ENCODE assay signal across 8 cellular contexts in genomic region chr12:111437816-111438454, GRCh38. TPM values are rescaled to one million over a fixed set of nuclear protein-coding genes. Genes with fewer than 3 reads are reported as not detected.
A peak's percentile ranks its signal among the peaks of the same experiment; 100 is the strongest.
DNase-seq lines count a peak whose midpoint lies in the region; ATAC-seq, FAIRE-seq and TF ChIP-seq lines count a peak whose summit lies in the region.

No MANE protein-coding gene starts in this region.

- 52% methylated on average over 8 of the region's 8 CpGs for WGBS in GM12878 (ENCODE audit: insufficient coverage, insufficient replicate concordance, low lambda C conversion rate, missing lambda C conversion rate)
- WGBS in liver = 66% methylated on average over 8 of the region's 8 CpGs

- no peak overlapping the region for H3K9ac ChIP-seq in GM12878 (ENCODE audit: control insufficient read depth, insufficient read depth, low read length)
- H3K9ac ChIP-seq in liver (ENCODE audit: low read depth in 1 of 2, low read length in 2 of 2) = no peak overlapping the region

- H3K9me3 ChIP-seq in KOPT-K1 (ENCODE audit: insufficient read depth, low read length, poor library complexity, severe bottlenecking) (no peaks in the 10 kb centered on the region), GM12878 (replicated peaks; ENCODE audit: control insufficient read depth, insufficient read depth, low read length) (no peaks in the 10 kb centered on the region), liver (ENCODE audit: control insufficient read depth in 4 of 4, low read length in 3 of 4) (no peaks in the 10 kb centered on the region)

- ATAC-seq in GM12878 = no peak
- ATAC-seq in HG03095 (IDR thresholded peaks at IDR 0.05; ENCODE audit: unreplicated experiment) = no peak

- H3K79me2 ChIP-seq in GM12878 (ENCODE audit: control insufficient read depth, insufficient read depth, low read length) = peaks cover 94% of the 10 kb centered on the region

- peak; percentile 66 for DNase-seq in AG08395 (ENCODE audit: low spot score)
- DNase-seq in GM12878 (ENCODE audit: low read depth, low spot score) = no peak
- DNase-seq in activated CD4-positive, CD25-positive, alpha-beta regulatory T cell (lab: John Stamatoyannopoulos, UW) = no peak
- no peak for DNase-seq in NCI-H1048 (lab: John Stamatoyannopoulos, UW)
- no peak for DNase-seq in HEK293T (ENCODE audit: extremely low spot score)

- peak overlapping the region; percentile 44 for H3K27ac ChIP-seq in KOPT-K1 (ENCODE audit: low read depth, low read length, poor library complexity, severe bottlenecking)
- H3K27ac ChIP-seq in GM12878 (ENCODE audit: control insufficient read depth, insufficient read depth) = peak overlapping the region; percentile 63
- H3K27ac ChIP-seq in liver (ENCODE audit: low read depth in 1 of 2, low read length in 2 of 2) = peak overlapping the region; percentile 92 to 94

- RAD21 ChIA-PET in GM12878 (lab: Charles Lee; ENCODE audit: unreplicated experiment) = interaction anchor here (2.1 to 22.6 kb wide), 2 partner anchors 14 to 34 kb away, joined by 5 to 804 read pairs; partner anchors contain the start of gene SH2B3

- H2AFZ ChIP-seq in GM12878 (ENCODE audit: control insufficient read depth, low read depth, low read length) = no peak overlapping the region

- in situ Hi-C loops in GM12878 (cut with MboI) = loop anchor here (25.0 kb wide), 1 partner anchor 1774 kb away; the partner anchor contains the start of gene TPCN1

- H3K4me1 ChIP-seq in GM12878 (ENCODE audit: control insufficient read depth, insufficient read depth, low read length) = peaks cover 93% of the 10 kb centered on the region
- H3K4me1 ChIP-seq in liver (ENCODE audit: control insufficient read depth in 4 of 4, insufficient read depth in 4 of 4, low read length in 3 of 4) = peaks cover 14 to 42% (median 27%) of the 10 kb centered on the region in 4 donors

- CTCF ChIA-PET in GM12878 (lab: Yijun Ruan, JAX) (interaction anchor here (1.1 to 27.3 kb wide), 4 partner anchors 8 to 35 kb away, joined by 5 to 1117 read pairs (median 13); partner anchors contain the start of gene SH2B3), HEK293T (lab: Yijun Ruan, JAX) (interaction anchor here (1.3 to 1.4 kb wide), 2 partner anchors 14 to 41 kb away, joined by 3 to 4 read pairs; no protein-coding TSS in a partner anchor)

- no peak for FAIRE-seq in GM12878 (lab: Jason Lieb, UNC)

- H3K27me3 ChIP-seq in GM12878 (replicated peaks in 1 of 2; ENCODE audit: control insufficient read depth in 2 of 2, insufficient read depth in 2 of 2, low read length in 1 of 2) (no peaks in the 10 kb centered on the region), liver (ENCODE audit: control insufficient read depth in 4 of 4, insufficient read depth in 4 of 4, low read length in 3 of 4) (no peaks in the 10 kb centered on the region)

- no peak for TF ChIP-seq EP300 in GM12878 (IDR thresholded peaks at IDR 0.05; ENCODE audit: borderline replicate concordance in 1 of 2, control insufficient read depth in 1 of 2, low read depth in 2 of 2, low read length in 2 of 2)

- TF ChIP-seq POLR2A in GM12878 (IDR thresholded peaks at IDR 0.05; ENCODE audit: low read depth, low read length) = no peak

- no peak for TF ChIP-seq RAD21 in GM12878 (IDR thresholded peaks at IDR 0.05; ENCODE audit: insufficient read depth, low read depth, low read length)
- no peak for TF ChIP-seq RAD21 in liver (IDR thresholded peaks at IDR 0.05)

- H4K20me1 ChIP-seq in GM12878 (ENCODE audit: control insufficient read depth, insufficient read depth) = no peaks in the 10 kb centered on the region; the same call in 1 of the 2 replicates

- H3K36me3 ChIP-seq in KOPT-K1 (ENCODE audit: insufficient read depth, low read length) = peaks cover 34% of the 10 kb centered on the region
- peaks cover 20 to 26% of the 10 kb centered on the region in 2 experiments for H3K36me3 ChIP-seq in GM12878 (ENCODE audit: control insufficient read depth in 2 of 2, insufficient read depth in 2 of 2, low read length in 1 of 2)
- no peaks in the 10 kb centered on the region for H3K36me3 ChIP-seq in liver (ENCODE audit: control insufficient read depth in 4 of 4, insufficient read depth in 3 of 4, low read depth in 1 of 4, low read length in 3 of 4)

- SMC1A ChIA-PET in GM12878 (lab: Charles Lee; ENCODE audit: uncharacterized antibody, unreplicated experiment) = interaction anchor here (0.6 to 1.1 kb wide), 3 partner anchors 14 to 172 kb away, joined by 3 to 5 read pairs (median 3); no protein-coding TSS in a partner anchor

- BruUV-seq in GM12878 (replicated peaks; lab: Mats Ljungman, UMichigan) = no TSS peak

- intact Hi-C loops in GM12878 (cut with micrococcal nuclease; ENCODE audit: unreplicated experiment) = no loop called here

- POLR2A ChIA-PET in GM12878 (lab: Charles Lee) (interaction anchor here (1.3 to 2.0 kb wide), 2 partner anchors 31 to 33 kb away, joined by 4 to 5 read pairs; no protein-coding TSS in a partner anchor), HEK293T (lab: Yijun Ruan, JAX) (no interaction called here)

- peak overlapping the region; percentile 69; the same call in 1 of the 2 replicates for H3K4me2 ChIP-seq in GM12878 (ENCODE audit: control insufficient read depth, insufficient read depth)

- TF ChIP-seq CTCF in GM12878 (IDR thresholded peaks at IDR 0.05 in 2 of 3, conservative IDR thresholded peaks at IDR 0.05 in 1 of 3; ENCODE audit: control insufficient read depth in 2 of 3, extremely low read depth in 1 of 3, insufficient read depth in 1 of 3, low read depth in 3 of 3, low read length in 3 of 3) (no peak), liver (IDR thresholded peaks at IDR 0.05; ENCODE audit: low read depth, low read length, missing input control) (no peak)

- no peak overlapping the region for H3K4me3 ChIP-seq in GM12878
- H3K4me3 ChIP-seq in liver (ENCODE audit: low read depth in 1 of 3, low read length in 3 of 3) = no peak overlapping the region

TF ChIP-seq in GM12878, 131 proteins besides CTCF, POLR2A, EP300 and RAD21 (continues in another document):
- TF ChIP-seq CBFB (IDR thresholded peaks at IDR 0.05; ENCODE audit: low read depth) = no peak
- TF ChIP-seq RUNX3 (IDR thresholded peaks at IDR 0.05; ENCODE audit: low read length) = peak; percentile 26; the same call in 1 of the 2 replicates
- peak in 1 of 2 experiments; percentile 30; a peak in 1 of 3 replicates for TF ChIP-seq EGR1 (IDR thresholded peaks at IDR 0.05; ENCODE audit: borderline replicate concordance in 1 of 2, low read depth in 2 of 2, low read length in 2 of 2)
- no peak for TF ChIP-seq SMC3 (IDR thresholded peaks at IDR 0.05; ENCODE audit: borderline replicate concordance, low read length)

TF ChIP-seq in HEK293T, 16 proteins besides CTCF, POLR2A, EP300 and RAD21:
- TF ChIP-seq CTBP1 (IDR thresholded peaks at IDR 0.05; ENCODE audit: borderline replicate concordance) (no peak), FOXM1 (IDR thresholded peaks at IDR 0.05; ENCODE audit: borderline replicate concordance) (no peak), TARDBP (IDR thresholded peaks at IDR 0.05) (no peak), SP1 (IDR thresholded peaks at IDR 0.05) (no peak), L3MBTL2 (conservative IDR thresholded peaks at IDR 0.05) (no peak), FOXK2 (IDR thresholded peaks at IDR 0.05) (no peak), ELF4 (IDR thresholded peaks at IDR 0.05) (no peak), PKNOX1 (IDR thresholded peaks at IDR 0.05) (no peak)

RNA-seq across cellular contexts. Expression of gene SH2B3, which starts 32.2 kb away (rescaled TPM):
- 28.3 and 28.4 TPM in 2 replicates for total RNA-seq in GM12878 (2013; cell fraction: nucleolus; rRNA removed)
- total RNA-seq in GM12878 (2014; rRNA removed) (32.3 and 32.5 TPM in 2 replicates), GM12878 (2014; rRNA removed; fragmentation: Illumina TruSeq; extraction: Trizol) (25.3 and 27.6 TPM in 2 replicates), GM12878 (2021) (43.2 and 46.4 TPM in 2 replicates), liver (10 to 100 TPM; 10.7 to 18.7 TPM)
- 18.6 TPM for polyA plus RNA-seq in GM12878 (2011; ENCODE audit: low read depth)
- polyA plus RNA-seq in GM12878 (2011; rRNA removed) (15.0 and 19.1 TPM in 2 replicates), GM12878 (2014; fragmentation: Illumina TruSeq; extraction: Trizol) (35.6 and 38.3 TPM in 2 replicates), GM12878 (2014; fragmentation: Nextera tagmentation; extraction: Ambion mirVana) (1 to 10 TPM; 5.8 to 8.5 TPM), GM12878 (2014; rRNA removed) (28.1 and 31.0 TPM in 2 replicates), GM12878 (2016; fragmentation: Nextera tagmentation; extraction: Ambion mirVana) (10 to 100 TPM in 1 of 2 experiments, 1 to 10 TPM in 1; 9.1 to 11.9 TPM), liver (1 to 10 TPM; 4.4 to 6.9 TPM)
- 19.4 and 21.7 TPM in 2 replicates for polyA plus RNA-seq in GM12878 (2011; cell fraction: cytosol; rRNA removed)
- 18.9 and 27.2 TPM in 2 replicates for polyA plus RNA-seq in GM12878 (2011; cell fraction: nucleus; rRNA removed)
- polyA plus RNA-seq in GM12878 (2012) = 18.0 and 25.3 TPM in 2 replicates
- 15.0 and 18.0 TPM in 2 replicates for polyA minus RNA-seq in GM12878 (2011; rRNA and poly(A)+ RNA removed)
- 11.4 and 13.1 TPM in 2 replicates for polyA minus RNA-seq in GM12878 (2011; cell fraction: cytosol; rRNA and poly(A)+ RNA removed)
- polyA minus RNA-seq in GM12878 (2011; cell fraction: nucleus; rRNA and poly(A)+ RNA removed) = 4.8 and 11.5 TPM in 2 replicates
